In genomic region chr3:108334698-108335097, GRCh38 we compare ENCODE assay signal across 1 cellular context.
TF ChIP-seq lines count a peak whose summit lies in the region.

No MANE protein-coding gene starts in this region.

TF ChIP-seq in SK-N-SH, 30 proteins besides CTCF, POLR2A, EP300 and RAD21 (continued from another document):
- TF ChIP-seq REST (IDR thresholded peaks at IDR 0.05; ENCODE audit: low read depth, low read length) (peak; percentile 75), IRF3 (IDR thresholded peaks at IDR 0.05; ENCODE audit: low read depth, low read length) (no peak), SMC3 (IDR thresholded peaks at IDR 0.05; ENCODE audit: low read depth, low read length) (no peak), SIN3A (IDR thresholded peaks at IDR 0.05; ENCODE audit: borderline replicate concordance, low read depth, low read length) (no peak)
